ENCODE assay signal across 14 cellular contexts in the genomic region with DNA sequence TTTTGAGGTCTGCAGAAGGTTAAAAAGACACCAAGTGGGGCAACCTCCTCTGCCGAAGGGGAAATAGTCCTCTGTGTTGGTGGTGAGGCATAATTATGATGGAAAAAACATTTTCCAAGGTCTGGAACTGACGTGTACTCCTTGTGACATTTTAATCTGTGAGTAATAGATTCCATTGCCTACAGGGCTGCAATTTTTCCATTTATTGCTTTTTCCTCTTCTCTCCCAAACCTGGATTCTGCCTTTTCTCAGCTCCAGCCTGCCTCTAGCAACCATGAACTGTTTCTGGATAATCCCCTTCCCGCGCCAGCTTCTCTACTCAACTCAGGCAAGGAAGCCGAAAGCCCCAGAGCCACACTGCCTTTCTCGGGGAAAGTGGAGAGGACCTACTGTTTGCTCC.
DNase-seq lines count a peak whose midpoint lies in the region; ATAC-seq, FAIRE-seq and TF ChIP-seq lines count a peak whose summit lies in the region.
"Had no signal": no experiment of that assay in that cellular context is flagged by ENCODE, and none has a peak within 500 bp of the region (broad histone marks: within the 10 kb centered on the region; RNA-seq: fewer than 3 reads in every experiment).

No MANE protein-coding gene starts in this region.

- TF ChIP-seq POLR2A in A549 (IDR thresholded peaks at IDR 0.05; ENCODE audit: low read length), result no peak
- TF ChIP-seq POLR2A in HCT116 (IDR thresholded peaks at IDR 0.05; ENCODE audit: borderline replicate concordance, extremely low read depth, insufficient read depth, insufficient read length), result no peak

- H3K9me3 ChIP-seq in A549 (no peaks in the 10 kb centered on the region), HCT116 (ENCODE audit: control insufficient read depth in 1 of 2, insufficient read depth in 1 of 2, low read depth in 1 of 2, low read length in 2 of 2) (no peaks in the 10 kb centered on the region), OCI-LY7 (ENCODE audit: low read length) (no peaks in the 10 kb centered on the region), psoas muscle (no peaks in the 10 kb centered on the region)

- H3K4me1 ChIP-seq in A549, result peaks cover 39% of the 10 kb centered on the region
- no peaks in the 10 kb centered on the region for H3K4me1 ChIP-seq in HCT116 (ENCODE audit: control insufficient read depth in 1 of 2, insufficient read depth in 2 of 2, low read length in 2 of 2)
- H3K4me1 ChIP-seq in OCI-LY7 (ENCODE audit: insufficient read depth, low read length, poor library complexity, severe bottlenecking), result no peaks in the 10 kb centered on the region
- H3K4me1 ChIP-seq in psoas muscle, result no peaks in the 10 kb centered on the region

- BruUV-seq in HCT116 (replicated peaks; lab: Mats Ljungman, UMichigan) (no TSS peak), OCI-LY7 (replicated peaks; lab: Mats Ljungman, UMichigan) (no TSS peak)

- H3K9ac ChIP-seq in HCT116 (ENCODE audit: low read length), result no peak overlapping the region

- peak; percentile 35 to 71; a peak in 5 of 6 replicates for ATAC-seq in A549
- no peak for ATAC-seq in HCT116
- ATAC-seq in esophagus mucosa, result no peak
- ATAC-seq in psoas muscle, result no peak

- TF ChIP-seq CTCF in A549 (IDR thresholded peaks at IDR 0.05) (no peak), HCT116 (IDR thresholded peaks at IDR 0.05 in 2 of 3, conservative IDR thresholded peaks at IDR 0.05 in 1 of 3; ENCODE audit: borderline replicate concordance in 1 of 3, insufficient read depth in 1 of 3, low read depth in 2 of 3, low read length in 2 of 3) (no peak), cardiac fibroblast (IDR thresholded peaks at IDR 0.05; ENCODE audit: low read depth, low read length) (no peak), OCI-LY7 (conservative IDR thresholded peaks at IDR 0.05; ENCODE audit: low read length) (no peak), psoas muscle (IDR thresholded peaks at IDR 0.05) (no peak)

- intact Hi-C loops in HCT116 (cut with micrococcal nuclease), result no loop called here
- intact Hi-C loops in OCI-LY7 (cut with micrococcal nuclease; ENCODE audit: unreplicated experiment), result no loop called here
- intact Hi-C loops in psoas muscle (cut with DNase I), result no loop called here

- no peak for TF ChIP-seq EP300 in A549 (IDR thresholded peaks at IDR 0.05)

- DNase-seq in A549 (ENCODE audit: low read depth in 1 of 2, low spot score in 1 of 2) (peak in 1 of 2 experiments; percentile 44), HCT116 (ENCODE audit: low read depth, low spot score) (no peak), cardiac fibroblast (ENCODE audit: low read depth in 2 of 2) (peak; percentile 78 to 89), kidney tubule cell (ENCODE audit: low spot score) (peak; percentile 54), OCI-LY7 (ENCODE audit: low spot score) (no peak), mesenteric fat pad (ENCODE audit: low spot score) (no peak), psoas muscle (no peak)
- DNase-seq: activated CD8-positive, alpha-beta memory T cell treated with anti-CD3 and anti-CD28 coated beads for 24 hours; activated effector memory CD4-positive, alpha-beta T cell treated with anti-CD3 and anti-CD28 coated beads, Interleukin-2, amount 50 U/mL, for 16 hours; AML-193; NCI-H2171 treated with DMSO at 0.1 percent for 48 hours; nucleus accumbens had no signal

- no peaks in the 10 kb centered on the region for H3K79me2 ChIP-seq in HCT116 (ENCODE audit: insufficient read depth, low read length)
- H3K79me2 ChIP-seq in OCI-LY7 (ENCODE audit: insufficient read depth, low read depth, low read length), result no peaks in the 10 kb centered on the region

- H3K4me2 ChIP-seq in A549, result peak overlapping the region; percentile 50
- no peak overlapping the region for H3K4me2 ChIP-seq in HCT116 (ENCODE audit: low read length)
- no peak overlapping the region for H3K4me2 ChIP-seq in OCI-LY7 (ENCODE audit: low read length)

- H2AFZ ChIP-seq in HCT116 (ENCODE audit: low read depth, low read length, poor library complexity, severe bottlenecking), result no peak overlapping the region
- no peak overlapping the region for H2AFZ ChIP-seq in OCI-LY7 (ENCODE audit: low read length)

- H3K27me3 ChIP-seq in HCT116 (ENCODE audit: insufficient read depth, low read length), result no peaks in the 10 kb centered on the region
- no peaks in the 10 kb centered on the region for H3K27me3 ChIP-seq in psoas muscle (ENCODE audit: insufficient read depth in 3 of 3, low read length in 2 of 3)
- H3K27me3 ChIP-seq: cardiac muscle cell had no signal

- no peak for FAIRE-seq in A549 (lab: Jason Lieb, UNC)

- H3K4me3 ChIP-seq in A549, result no peak overlapping the region
- no peak overlapping the region for H3K4me3 ChIP-seq in HCT116 (replicated peaks in 1 of 2; ENCODE audit: low read depth in 1 of 2, low read length in 2 of 2)
- no peak overlapping the region for H3K4me3 ChIP-seq in cardiac fibroblast (replicated peaks in 1 of 2; ENCODE audit: low read depth in 2 of 2, low read length in 2 of 2)
- no peak overlapping the region for H3K4me3 ChIP-seq in OCI-LY7 (ENCODE audit: low read depth, low read length, poor library complexity, severe bottlenecking)
- no peak overlapping the region for H3K4me3 ChIP-seq in psoas muscle
- H3K4me3 ChIP-seq: cardiac muscle cell had no signal

- RAD21 ChIA-PET in HCT116 (lab: Charles Lee; ENCODE audit: low non-redundant PET in 1 of 2, low total read pairs in 2 of 2, uncharacterized antibody in 2 of 2, unreplicated experiment in 2 of 2), result no interaction called here

- POLR2A ChIA-PET in A549 (lab: Yijun Ruan, JAX) (no interaction called here), HCT116 (lab: Charles Lee) (no interaction called here), OCI-LY7 (lab: Charles Lee) (no interaction called here)

- H3K9me2 ChIP-seq in HCT116 (ENCODE audit: insufficient read depth) (no peaks in the 10 kb centered on the region), OCI-LY7 (ENCODE audit: insufficient read depth, low read length) (no peaks in the 10 kb centered on the region)

- no peaks in the 10 kb centered on the region for H4K20me1 ChIP-seq in HCT116 (ENCODE audit: insufficient read depth)
- H4K20me1 ChIP-seq in OCI-LY7 (ENCODE audit: insufficient read depth, low read length), result no peaks in the 10 kb centered on the region

- CTCF ChIA-PET in A549 (lab: Yijun Ruan, JAX) (interaction anchor here (1.1 kb wide), 1 partner anchor 58 kb away, joined by 7 read pairs; no protein-coding TSS in a partner anchor), HCT116 (lab: Charles Lee) (no interaction called here), OCI-LY7 (lab: Charles Lee; ENCODE audit: unreplicated experiment) (no interaction called here)

- H3K36me3 ChIP-seq in HCT116 (ENCODE audit: control insufficient read depth in 1 of 2, insufficient read depth in 2 of 2, low read length in 2 of 2) (no peaks in the 10 kb centered on the region), OCI-LY7 (ENCODE audit: insufficient read depth, low read length) (no peaks in the 10 kb centered on the region), psoas muscle (ENCODE audit: insufficient read depth in 1 of 2, low read depth in 1 of 2) (no peaks in the 10 kb centered on the region)
- H3K36me3 ChIP-seq: cardiac muscle cell had no signal

- WGBS in A549 (ENCODE audit: missing lambda C conversion rate), result 68% methylated on average over 6 of the region's 6 CpGs
- whole genome bisulfite sequencing in psoas muscle, 3 donors, result 80 to 90% (median 86%) methylated on average over 6 of the region's 6 CpGs

- no peak for TF ChIP-seq RAD21 in A549 (conservative IDR thresholded peaks at IDR 0.05 in 1 of 2, IDR thresholded peaks at IDR 0.05 in 1 of 2)
- no peak for TF ChIP-seq RAD21 in HCT116 (IDR thresholded peaks at IDR 0.05; ENCODE audit: low read depth)

- H3K27ac ChIP-seq in A549 (peak overlapping the region; percentile 59 to 67), HCT116 (ENCODE audit: low read depth, low read length) (no peak overlapping the region), OCI-LY7 (ENCODE audit: low read depth, low read length, poor library complexity, severe bottlenecking) (no peak overlapping the region), psoas muscle (no peak overlapping the region)
- H3K27ac ChIP-seq: cardiac muscle cell had no signal

TF ChIP-seq in A549, 52 proteins besides CTCF, POLR2A, EP300 and RAD21:
- TF ChIP-seq FOSL2 (IDR thresholded peaks at IDR 0.05) (no peak), FOSL2 (CRISPR knock-in tag; IDR thresholded peaks at IDR 0.05) (peak; percentile 36; the same call in 1 of the 2 replicates), RFX5 (IDR thresholded peaks at IDR 0.05) (no peak)

TF ChIP-seq in HCT116, 20 proteins besides CTCF, POLR2A, EP300 and RAD21:
- TF ChIP-seq FOSL1 (IDR thresholded peaks at IDR 0.05; ENCODE audit: low read depth) (0 out of 2 replicates have a peak, but pooled peaks have one; percentile 11), SP1 (IDR thresholded peaks at IDR 0.05; ENCODE audit: low read depth) (no peak)

Comparison
In these comparisons a context has a peak if more than half of its experiments do, and no peak if none do; other contexts are left out.
1. ATAC-seq: peak in A549 (2 of 2); none in HCT116 (single experiment), esophagus mucosa (single experiment) and psoas muscle (0 of 4).
2. DNase-seq: peak in cardiac fibroblast (2 of 2) and kidney tubule cell (single experiment); none in HCT116 (single experiment), OCI-LY7 (single experiment), mesenteric fat pad (single experiment) and psoas muscle (0 of 2).
3. H3K27ac ChIP-seq: peak in A549 (2 of 2); none in HCT116 (single experiment), OCI-LY7 (single experiment) and psoas muscle (single experiment).